1 cellular context compared by ENCODE assay signal in genomic region chr15:95170587-95171380, GRCh38.
TF ChIP-seq lines count a peak whose summit lies in the region.

No MANE protein-coding gene starts in this region.

TF ChIP-seq in K562, 482 proteins besides CTCF, POLR2A, EP300 and RAD21 (continued from another document and continues in another):
- TF ChIP-seq MNT (conservative IDR thresholded peaks at IDR 0.05): peak in 1 of 2 experiments; percentile 63; a peak in 1 of 4 replicates
- TF ChIP-seq CTBP1 (IDR thresholded peaks at IDR 0.05; ENCODE audit: borderline replicate concordance): peak; percentile 32; the same call in 1 of the 2 replicates
- no peak for TF ChIP-seq GTF2A2 (tag; IDR thresholded peaks at IDR 0.05)
- TF ChIP-seq TRIM24 (IDR thresholded peaks at IDR 0.05): peak; percentile 61 to 83; a peak in 2 of 4 replicates
- TF ChIP-seq HDAC1 (IDR thresholded peaks at IDR 0.05): peak in 1 of 2 experiments; percentile 72; a peak in 2 of 4 replicates
- TF ChIP-seq CHD1 (IDR thresholded peaks at IDR 0.05; ENCODE audit: low read length): no peak
- peak; percentile 87; the same call in 1 of the 2 replicates for TF ChIP-seq ARID3A (IDR thresholded peaks at IDR 0.05; ENCODE audit: borderline replicate concordance, low read depth, low read length)
- TF ChIP-seq CREB1 (IDR thresholded peaks at IDR 0.05): peak; percentile 31; the same call in 1 of the 2 replicates
- no peak for TF ChIP-seq CREB1 (CRISPR knock-in tag; IDR thresholded peaks at IDR 0.05)
- TF ChIP-seq DPF2 (IDR thresholded peaks at IDR 0.05): peak; percentile 95
- TF ChIP-seq AFF4 (CRISPR knock-in tag; IDR thresholded peaks at IDR 0.05): 0 out of 2 replicates have a peak, but pooled peaks have one; percentile 28
- TF ChIP-seq ESRRA (IDR thresholded peaks at IDR 0.05; ENCODE audit: borderline replicate concordance, low read depth): peak; percentile 67; the same call in 1 of the 2 replicates
- no peak for TF ChIP-seq TFAM (CRISPR knock-in tag; conservative IDR thresholded peaks at IDR 0.05)
- no peak for TF ChIP-seq XRCC3 (IDR thresholded peaks at IDR 0.05)
- TF ChIP-seq SP1 (CRISPR knock-in tag; IDR thresholded peaks at IDR 0.05): no peak
- TF ChIP-seq ZNF592 (IDR thresholded peaks at IDR 0.05): peak; percentile 44; the same call in 1 of the 2 replicates
- no peak for TF ChIP-seq ZSCAN32 (CRISPR knock-in tag; IDR thresholded peaks at IDR 0.05)
- no peak for TF ChIP-seq ZNF3 (CRISPR knock-in tag; IDR thresholded peaks at IDR 0.05)
- TF ChIP-seq STAT5A (IDR thresholded peaks at IDR 0.05; ENCODE audit: borderline replicate concordance, low read length): peak; percentile 86
- TF ChIP-seq GATAD2A (IDR thresholded peaks at IDR 0.05): peak; percentile 67
- TF ChIP-seq FOXJ3 (CRISPR knock-in tag; IDR thresholded peaks at IDR 0.05): no peak
- no peak for TF ChIP-seq U2AF1 (optimal IDR thresholded peaks at IDR 0.05; ENCODE audit: low read depth, low read length)
- no peak for TF ChIP-seq ZNF76 (CRISPR knock-in tag; IDR thresholded peaks at IDR 0.05; ENCODE audit: borderline replicate concordance)
- TF ChIP-seq ETV1 (tag; conservative IDR thresholded peaks at IDR 0.05; ENCODE audit: low read depth): peak; percentile 69
- no peak for TF ChIP-seq POLR2AphosphoS2 (IDR thresholded peaks at IDR 0.05; ENCODE audit: low read length)
- TF ChIP-seq THRA (IDR thresholded peaks at IDR 0.05): no peak
- TF ChIP-seq CBX3 (IDR thresholded peaks at IDR 0.05; ENCODE audit: borderline replicate concordance in 1 of 2, low read length in 2 of 2): 0 out of 3 replicates have a peak, but pooled peaks of 1 of the 2 experiments have one; percentile 45
- peak; percentile 88 for TF ChIP-seq CBFA2T2 (conservative IDR thresholded peaks at IDR 0.05)
- no peak for TF ChIP-seq SETDB1 (IDR thresholded peaks at IDR 0.05; ENCODE audit: low read length)
- TF ChIP-seq HES1 (IDR thresholded peaks at IDR 0.05; ENCODE audit: low read depth): peak; percentile 73
- TF ChIP-seq ZNF398 (CRISPR knock-in tag; IDR thresholded peaks at IDR 0.05): no peak
- TF ChIP-seq POLR2B (IDR thresholded peaks at IDR 0.05; ENCODE audit: low read depth, partially characterized antibody): no peak
- TF ChIP-seq USF1 (CRISPR knock-in tag; IDR thresholded peaks at IDR 0.05): no peak
- no peak for TF ChIP-seq TFE3 (CRISPR knock-in tag; IDR thresholded peaks at IDR 0.05)
- no peak for TF ChIP-seq ETV5 (CRISPR knock-in tag; IDR thresholded peaks at IDR 0.05; ENCODE audit: low read depth)
- no peak for TF ChIP-seq ZNF217 (CRISPR knock-in tag; IDR thresholded peaks at IDR 0.05)
- peak; percentile 58; the same call in 1 of the 2 replicates for TF ChIP-seq MEF2A (IDR thresholded peaks at IDR 0.05; ENCODE audit: control insufficient read depth, low read depth, low read length)
- no peak for TF ChIP-seq TRIM25 (IDR thresholded peaks at IDR 0.05; ENCODE audit: borderline replicate concordance)
- no peak for TF ChIP-seq TAF7 (tag; IDR thresholded peaks at IDR 0.05)
